ENCODE assay signal across 28 cellular contexts in the genomic region with DNA sequence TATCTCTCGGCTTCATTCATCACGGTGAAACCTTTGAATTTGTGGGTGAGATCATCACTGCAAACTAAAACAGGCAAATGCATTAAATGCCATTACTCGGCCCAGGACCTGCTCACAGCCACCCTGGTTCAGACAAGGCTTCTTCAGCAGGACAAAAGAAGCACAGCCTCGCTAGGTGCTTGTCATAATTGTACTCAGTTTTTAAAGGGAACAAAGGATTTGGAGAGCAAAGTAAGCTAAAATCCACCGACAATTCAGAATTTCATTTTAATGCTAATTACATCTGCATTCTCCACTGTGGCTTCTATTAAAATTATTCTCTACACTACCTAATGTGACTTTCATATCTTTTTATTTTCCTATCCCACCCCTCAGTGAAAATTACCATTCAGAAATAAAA. TPM values are rescaled to one million over a fixed set of nuclear protein-coding genes. Genes with fewer than 3 reads are reported as not detected.
"Had no signal": no experiment of that assay in that cellular context is flagged by ENCODE, and none has a peak within 500 bp of the region (broad histone marks: within the 10 kb centered on the region; RNA-seq: fewer than 3 reads in every experiment).

No MANE protein-coding gene starts in this region.

- H3K4me1 Mint-ChIP-seq: nephron; stimulated activated effector memory CD8-positive, alpha-beta T cell treated with anti-CD3 and anti-CD28 coated beads, Interleukin-12 subunit alpha, Interleukin-12 subunit beta, amount 100 ng/mL, for 72 hours; stimulated activated naive B cell treated with anti-CD40 and anti-IgM and Interleukin-4, amounts not matched to agents 10 μg/mL and 1 μg/mL and 100 μg/mL, for 72 hours had no signal

- H3K27me3 ChIP-seq: neural progenitor cell, ovary, right lobe of liver, sigmoid colon, thyroid gland, tibial nerve, upper lobe of left lung, vagina had no signal

- H3K27ac ChIP-seq: neural progenitor cell, ovary, parathyroid adenoma, psoas muscle, right lobe of liver, sigmoid colon, stomach, thoracic aorta, thyroid gland, tibial nerve, upper lobe of left lung, vagina had no signal

- H3K4me1 ChIP-seq: neural progenitor cell, parathyroid adenoma, psoas muscle, right lobe of liver, sigmoid colon, stomach, thyroid gland, tibial nerve, upper lobe of left lung, vagina had no signal

- H3K27ac Mint-ChIP-seq: nephron; neural progenitor cell; progenitor cell of endocrine pancreas; stimulated activated effector memory CD8-positive, alpha-beta T cell treated with anti-CD3 and anti-CD28 coated beads, Interleukin-12 subunit alpha, Interleukin-12 subunit beta, amount 100 ng/mL, for 72 hours; stimulated activated naive B cell treated with anti-CD40 and anti-IgM and Interleukin-4, amounts not matched to agents 10 μg/mL and 1 μg/mL and 100 μg/mL, for 72 hours; stimulated activated naive CD8-positive, alpha-beta T cell treated with anti-CD3 and anti-CD28 coated beads, Interleukin-15, Interleukin-2, amounts not matched to agents 100 ng/mL and 50 ng/mL, for 24 hours had no signal

- H2AFZ ChIP-seq: neural progenitor cell, parathyroid adenoma had no signal

- H3K4me3 Mint-ChIP-seq: nephron; neural progenitor cell; stimulated activated effector memory CD8-positive, alpha-beta T cell treated with anti-CD3 and anti-CD28 coated beads, Interleukin-12 subunit alpha, Interleukin-12 subunit beta, amount 100 ng/mL, for 72 hours; stimulated activated naive B cell treated with anti-CD40 and anti-IgM and Interleukin-4, amounts not matched to agents 10 μg/mL and 1 μg/mL and 100 μg/mL, for 72 hours; stimulated activated naive CD8-positive, alpha-beta T cell treated with anti-CD3 and anti-CD28 coated beads, Interleukin-15, Interleukin-2, amounts not matched to agents 100 ng/mL and 50 ng/mL, for 24 hours had no signal

- H3K9me3 Mint-ChIP-seq: nephron; neural progenitor cell; stimulated activated effector memory CD8-positive, alpha-beta T cell treated with anti-CD3 and anti-CD28 coated beads, Interleukin-12 subunit alpha, Interleukin-12 subunit beta, amount 100 ng/mL, for 72 hours; stimulated activated naive B cell treated with anti-CD40 and anti-IgM and Interleukin-4, amounts not matched to agents 10 μg/mL and 1 μg/mL and 100 μg/mL, for 72 hours; stimulated activated naive CD8-positive, alpha-beta T cell treated with anti-CD3 and anti-CD28 coated beads, Interleukin-15, Interleukin-2, amounts not matched to agents 100 ng/mL and 50 ng/mL, for 24 hours had no signal

- H3K4me3 ChIP-seq: neural progenitor cell, ovary, psoas muscle, right lobe of liver, sigmoid colon, stomach, thoracic aorta, thyroid gland, tibial nerve, upper lobe of left lung, vagina had no signal

- H3K4me2 ChIP-seq: neural progenitor cell had no signal

- H3K27me3 Mint-ChIP-seq: progenitor cell of endocrine pancreas; stimulated activated naive CD8-positive, alpha-beta T cell treated with anti-CD3 and anti-CD28 coated beads, Interleukin-15, Interleukin-2, amounts not matched to agents 100 ng/mL and 50 ng/mL, for 24 hours had no signal

- H3K36me3 Mint-ChIP-seq: neural progenitor cell; stimulated activated effector memory CD8-positive, alpha-beta T cell treated with anti-CD3 and anti-CD28 coated beads, Interleukin-12 subunit alpha, Interleukin-12 subunit beta, amount 100 ng/mL, for 72 hours; stimulated activated naive B cell treated with anti-CD40 and anti-IgM and Interleukin-4, amounts not matched to agents 10 μg/mL and 1 μg/mL and 100 μg/mL, for 72 hours had no signal

- FAIRE-seq: small intestine, urothelium cell line had no signal

- H3K79me2 ChIP-seq: parathyroid adenoma had no signal

- ATAC-seq: psoas muscle; right cardiac atrium; right lobe of liver; stimulated activated effector memory CD8-positive, alpha-beta T cell treated with anti-CD3 and anti-CD28 coated beads, Interleukin-12 subunit alpha, Interleukin-12 subunit beta, amount 100 ng/mL, for 72 hours; stimulated activated naive B cell treated with anti-CD40 and anti-IgM and Interleukin-4, amounts not matched to agents 10 μg/mL and 1 μg/mL and 100 μg/mL, for 72 hours had no signal

- H3K36me3 ChIP-seq: neural progenitor cell, ovary, right lobe of liver, sigmoid colon, stomach, thoracic aorta, thyroid gland, tibial nerve, upper lobe of left lung, vagina had no signal

- H3K9me3 ChIP-seq: ovary, psoas muscle, right lobe of liver, sigmoid colon, stomach, thoracic aorta, thyroid gland, tibial nerve, upper lobe of left lung, vagina had no signal

- DNase-seq: occipital lobe; ovary; posterior cingulate gyrus; psoas muscle; right cardiac atrium; right lobe of liver; sigmoid colon; small intestine; stimulated activated CD4-positive, alpha-beta T cell treated with anti-CD3 and anti-CD28 coated beads, Interleukin-15, amount 100 ng/mL, for 24 hours; stimulated activated CD4-positive, alpha-beta T cell treated with anti-CD3 and anti-CD28 coated beads, Interleukin-2, amount 100 ng/mL, for 24 hours; stimulated activated CD4-positive, alpha-beta T cell treated with anti-CD3 and anti-CD28 coated beads, Interleukin-2, amount 100 ng/mL, for 48 hours; stimulated activated CD4-positive, alpha-beta T cell treated with anti-CD3 and anti-CD28 coated beads, Interleukin-4, amount 100 ng/mL, for 24 hours; stimulated activated naive B cell treated with anti-CD40 and anti-IgM and Interleukin-4, amounts not matched to agents 10 μg/mL and 1 μg/mL and 100 μg/mL, for 72 hours; stimulated activated naive CD4-positive, alpha-beta T cell treated with Interleukin-2 at 50 U/mL for 16 hours; stomach; thyroid gland; upper lobe of left lung had no signal

- H3K9ac ChIP-seq: neural progenitor cell, parathyroid adenoma had no signal

RNA-seq across cellular contexts. Expression of gene PCYT1B, which starts 57.0 kb away (rescaled TPM):
- total RNA-seq: subcutaneous adipose tissue, vagina had no signal
